Comparison of ENCODE assay signal across 25 cellular contexts in the genomic region with DNA sequence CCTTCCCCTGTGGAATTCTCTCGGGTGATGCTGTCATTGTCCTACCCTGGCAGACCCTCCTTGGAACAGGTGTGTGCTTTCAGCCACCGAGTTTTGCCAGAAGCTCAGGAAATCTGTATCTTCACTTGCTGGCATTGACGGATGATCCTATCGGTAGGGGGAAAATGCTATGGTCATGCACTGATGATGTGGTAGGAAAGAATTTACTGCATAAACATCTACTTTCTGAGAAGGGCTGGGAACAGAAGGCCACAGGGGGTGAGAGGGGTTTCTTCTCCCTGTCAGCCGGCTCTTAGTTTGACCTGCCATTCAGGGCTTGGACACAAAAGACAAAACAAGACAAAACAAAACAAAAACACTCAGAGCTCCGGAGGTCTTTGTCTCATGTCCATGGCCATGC. TPM values are rescaled to one million over a fixed set of nuclear protein-coding genes. Genes with fewer than 3 reads are reported as not detected.
A peak's percentile ranks its signal among the peaks of the same experiment; 100 is the strongest.
DNase-seq lines count a peak whose midpoint lies in the region; ATAC-seq and TF ChIP-seq lines count a peak whose summit lies in the region.
"Had no signal": no experiment of that assay in that cellular context is flagged by ENCODE, and none has a peak within 500 bp of the region (broad histone marks: within the 10 kb centered on the region; RNA-seq: fewer than 3 reads in every experiment).

No MANE protein-coding gene starts in this region.

- in situ Hi-C loops in Panc1 (cut with HindIII; ENCODE audit: low pct_unique_long_range_greater_than_20kb, low sequenced_read_pairs) = no loop called here

- no peak for ATAC-seq in CD8-positive, alpha-beta T cell
- 0 out of 2 replicates have a peak, but pooled peaks have one; percentile 10 for ATAC-seq in Panc1
- no peak for ATAC-seq in HG03378 (IDR thresholded peaks at IDR 0.05; ENCODE audit: unreplicated experiment)
- ATAC-seq in psoas muscle = no peak
- ATAC-seq: left ventricle myocardium superior had no signal

- CTCF ChIA-PET in CD8-positive, alpha-beta T cell (lab: Charles Lee) = interaction anchor here (1.1 to 1.7 kb wide), 2 partner anchors 21 to 68 kb away, joined by 3 to 9 read pairs; no protein-coding TSS in a partner anchor
- CTCF ChIA-PET in Panc1 (lab: Charles Lee) = no interaction called here

- H3K4me3 ChIP-seq in CD8-positive, alpha-beta T cell (ENCODE audit: low read depth, low read length) = no peak overlapping the region
- H3K4me3 ChIP-seq in Panc1 (ENCODE audit: low read depth in 2 of 2, low read length in 2 of 2) = no peak overlapping the region
- no peak overlapping the region for H3K4me3 ChIP-seq in fibroblast of lung (replicated peaks in 1 of 4; ENCODE audit: control extremely low read depth in 1 of 4, insufficient read depth in 1 of 4, low read depth in 3 of 4, low read length in 4 of 4)
- no peak overlapping the region for H3K4me3 ChIP-seq in neural progenitor cell
- no peak overlapping the region for H3K4me3 ChIP-seq in psoas muscle
- no peak overlapping the region for H3K4me3 ChIP-seq in foreskin fibroblast (ENCODE audit: low read depth in 1 of 2, low read length in 2 of 2)
- H3K4me3 ChIP-seq: esophagus squamous epithelium, Peyer's patch had no signal

- H2AFZ ChIP-seq in fibroblast of lung (ENCODE audit: low read length) = no peak overlapping the region
- no peak overlapping the region for H2AFZ ChIP-seq in neural progenitor cell (replicated peaks)

- no peak for DNase-seq in CD8-positive, alpha-beta T cell
- DNase-seq in Panc1 (ENCODE audit: low read depth, low spot score) = no peak
- peak; percentile 55 to 72 for DNase-seq in fibroblast of lung (ENCODE audit: low read depth in 2 of 2)
- peak; percentile 11 for DNase-seq in neural progenitor cell (ENCODE audit: low spot score)
- no peak for DNase-seq in psoas muscle
- DNase-seq in foreskin fibroblast = no peak
- DNase-seq in activated T-cell treated with anti-CD3 and anti-CD28 coated beads, Interleukin-2, amount 50 U/mL, for 24 hours = no peak
- DNase-seq: activated CD4-positive, alpha-beta T cell treated with anti-CD3 and anti-CD28 coated beads, Interleukin-2, amount 10 ng/mL, durations not matched to agents 7 days and 5 days; activated naive CD8-positive, alpha-beta T cell treated with anti-CD3 and anti-CD28 coated beads, Interleukin-2, amount 10 ng/mL, durations not matched to agents 7 days and 5 days; C1 segment of cervical spinal cord; DMS153; effector CD4-positive, alpha-beta T cell; esophagus squamous epithelium; GOT3; KG1; left ventricle myocardium superior; MV-4-11; NCI-H187 treated with DMSO at 0.1 percent for 48 hours; NCI-H2227 treated with DMSO at 0.1 percent for 48 hours; Peyer's patch; small intestine; T-helper 2 cell had no signal

- H3K79me2 ChIP-seq in fibroblast of lung (ENCODE audit: control insufficient read depth, insufficient read depth, low read length) (no peaks in the 10 kb centered on the region), neural progenitor cell (ENCODE audit: low read depth) (no peaks in the 10 kb centered on the region)

- H3K9ac ChIP-seq in fibroblast of lung (ENCODE audit: insufficient read depth, low read length) (no peak overlapping the region), neural progenitor cell (no peak overlapping the region)

- no peak overlapping the region for H3K4me2 ChIP-seq in fibroblast of lung (ENCODE audit: extremely low read depth, insufficient read depth, low read length)
- H3K4me2 ChIP-seq in neural progenitor cell = no peak overlapping the region

- POLR2A ChIA-PET in CD8-positive, alpha-beta T cell (lab: Charles Lee) = interaction anchor here (1.0 kb wide), 1 partner anchor 19 kb away, joined by 3 read pairs; no protein-coding TSS in a partner anchor
- POLR2A ChIA-PET in Panc1 (lab: Charles Lee) = interaction anchor here (0.7 kb wide), 1 partner anchor 177 kb away, joined by 6 read pairs; no protein-coding TSS in a partner anchor

- no peak for TF ChIP-seq CTCF in CD8-positive, alpha-beta T cell (IDR thresholded peaks at IDR 0.05)
- TF ChIP-seq CTCF in Panc1 (IDR thresholded peaks at IDR 0.05) (no peak), fibroblast of lung (conservative IDR thresholded peaks at IDR 0.05 in 1 of 2, IDR thresholded peaks at IDR 0.05 in 1 of 2; ENCODE audit: low read depth in 1 of 2, low read length in 2 of 2) (no peak), neural progenitor cell (IDR thresholded peaks at IDR 0.05) (no peak), psoas muscle (IDR thresholded peaks at IDR 0.05) (no peak), foreskin fibroblast (IDR thresholded peaks at IDR 0.05; ENCODE audit: low read depth, low read length) (no peak)

- H3K36me3 Mint-ChIP-seq in CD8-positive, alpha-beta T cell = no peaks in the 10 kb centered on the region
- no peaks in the 10 kb centered on the region for H3K36me3 Mint-ChIP-seq in neural progenitor cell
- H3K36me3 Mint-ChIP-seq in activated T-cell treated with anti-CD3 and anti-CD28 coated beads, Interleukin-2, amount 50 U/mL, for 24 hours (ENCODE audit: low read depth) = no peaks in the 10 kb centered on the region

- H3K27me3 ChIP-seq in CD8-positive, alpha-beta T cell (ENCODE audit: insufficient read depth, low read length) = no peaks in the 10 kb centered on the region
- H3K27me3 ChIP-seq in Panc1 (ENCODE audit: control insufficient read depth, insufficient read depth, low read length) (no peaks in the 10 kb centered on the region), fibroblast of lung (ENCODE audit: control insufficient read depth, insufficient read depth, low read length) (no peaks in the 10 kb centered on the region), neural progenitor cell (no peaks in the 10 kb centered on the region), psoas muscle (ENCODE audit: insufficient read depth in 3 of 3, low read length in 2 of 3) (peaks cover 0 to 4% (median 0%) of the 10 kb centered on the region in 3 donors)
- H3K27me3 ChIP-seq: Peyer's patch had no signal

- no peaks in the 10 kb centered on the region for H4K20me1 ChIP-seq in fibroblast of lung (ENCODE audit: control insufficient read depth, extremely low read depth, insufficient read depth, low read length)
- no peaks in the 10 kb centered on the region for H4K20me1 ChIP-seq in neural progenitor cell (ENCODE audit: low read depth)

- H3K27ac Mint-ChIP-seq in CD8-positive, alpha-beta T cell = peak overlapping the region; percentile 52
- H3K27ac Mint-ChIP-seq in neural progenitor cell = peak overlapping the region; percentile 14
- no peak overlapping the region for H3K27ac Mint-ChIP-seq in activated T-cell treated with anti-CD3 and anti-CD28 coated beads, Interleukin-2, amount 50 U/mL, for 24 hours
- H3K27ac Mint-ChIP-seq: activated CD4-positive, alpha-beta T cell treated with anti-CD3 and anti-CD28 coated beads, Interleukin-2, amount 10 ng/mL, durations not matched to agents 7 days and 5 days; activated naive CD8-positive, alpha-beta T cell treated with anti-CD3 and anti-CD28 coated beads, Interleukin-2, amount 10 ng/mL, durations not matched to agents 7 days and 5 days had no signal

- peaks cover 38% of the 10 kb centered on the region for H3K4me1 Mint-ChIP-seq in CD8-positive, alpha-beta T cell (ENCODE audit: low read depth)
- H3K4me1 Mint-ChIP-seq in neural progenitor cell = peaks cover 19% of the 10 kb centered on the region
- H3K4me1 Mint-ChIP-seq in activated T-cell treated with anti-CD3 and anti-CD28 coated beads, Interleukin-2, amount 50 U/mL, for 24 hours (ENCODE audit: low read depth) = peaks cover 28% of the 10 kb centered on the region

- intact Hi-C loops in CD8-positive, alpha-beta T cell (cut with DNase I, micrococcal nuclease) = no loop called here
- intact Hi-C loops in Panc1 (cut with micrococcal nuclease; ENCODE audit: unreplicated experiment) (no loop called here), psoas muscle (cut with DNase I) (no loop called here)

- no peaks in the 10 kb centered on the region for H3K9me3 ChIP-seq in CD8-positive, alpha-beta T cell (ENCODE audit: low read length)
- H3K9me3 ChIP-seq in Panc1 (ENCODE audit: control insufficient read depth, insufficient read depth, low read depth, low read length) (no peaks in the 10 kb centered on the region), fibroblast of lung (ENCODE audit: control insufficient read depth, insufficient read depth, low read depth, low read length) (no peaks in the 10 kb centered on the region), neural progenitor cell (ENCODE audit: low read depth) (no peaks in the 10 kb centered on the region), psoas muscle (no peaks in the 10 kb centered on the region)
- H3K9me3 ChIP-seq: esophagus squamous epithelium, Peyer's patch had no signal

- no peaks in the 10 kb centered on the region for H3K9me3 Mint-ChIP-seq in CD8-positive, alpha-beta T cell
- peaks cover 9% of the 10 kb centered on the region for H3K9me3 Mint-ChIP-seq in neural progenitor cell
- H3K9me3 Mint-ChIP-seq in activated T-cell treated with anti-CD3 and anti-CD28 coated beads, Interleukin-2, amount 50 U/mL, for 24 hours = no peaks in the 10 kb centered on the region
- H3K9me3 Mint-ChIP-seq: activated CD4-positive, alpha-beta T cell treated with anti-CD3 and anti-CD28 coated beads, Interleukin-2, amount 10 ng/mL, durations not matched to agents 7 days and 5 days; activated naive CD8-positive, alpha-beta T cell treated with anti-CD3 and anti-CD28 coated beads, Interleukin-2, amount 10 ng/mL, durations not matched to agents 7 days and 5 days had no signal

- H3F3A ChIP-seq in neural progenitor cell (ENCODE audit: low read depth) = no peaks in the 10 kb centered on the region

- peaks cover 39% of the 10 kb centered on the region for H3K4me1 ChIP-seq in CD8-positive, alpha-beta T cell (ENCODE audit: insufficient read depth, low read length)
- H3K4me1 ChIP-seq in Panc1 (ENCODE audit: control insufficient read depth, insufficient read depth, low read length) (no peaks in the 10 kb centered on the region), fibroblast of lung (ENCODE audit: control insufficient read depth, extremely low read depth, insufficient read depth, low read length) (no peaks in the 10 kb centered on the region), neural progenitor cell (no peaks in the 10 kb centered on the region), psoas muscle (no peaks in the 10 kb centered on the region)

- WGBS in psoas muscle, 3 donors = 28 to 36% (median 30%) methylated on average over 6 of the region's 6 CpGs

- no peak overlapping the region for H3K4me3 Mint-ChIP-seq in CD8-positive, alpha-beta T cell
- peak overlapping the region; percentile 30 for H3K4me3 Mint-ChIP-seq in neural progenitor cell
- no peak overlapping the region for H3K4me3 Mint-ChIP-seq in activated T-cell treated with anti-CD3 and anti-CD28 coated beads, Interleukin-2, amount 50 U/mL, for 24 hours
- H3K4me3 Mint-ChIP-seq: activated CD4-positive, alpha-beta T cell treated with anti-CD3 and anti-CD28 coated beads, Interleukin-2, amount 10 ng/mL, durations not matched to agents 7 days and 5 days; activated naive CD8-positive, alpha-beta T cell treated with anti-CD3 and anti-CD28 coated beads, Interleukin-2, amount 10 ng/mL, durations not matched to agents 7 days and 5 days; neural crest cell had no signal

- no peaks in the 10 kb centered on the region for H3K27me3 Mint-ChIP-seq in CD8-positive, alpha-beta T cell (ENCODE audit: low read depth)
- H3K27me3 Mint-ChIP-seq in neural progenitor cell (ENCODE audit: insufficient read depth, low read depth) = peaks cover 18% of the 10 kb centered on the region
- no peaks in the 10 kb centered on the region for H3K27me3 Mint-ChIP-seq in activated T-cell treated with anti-CD3 and anti-CD28 coated beads, Interleukin-2, amount 50 U/mL, for 24 hours
- H3K27me3 Mint-ChIP-seq: activated CD4-positive, alpha-beta T cell treated with anti-CD3 and anti-CD28 coated beads, Interleukin-2, amount 10 ng/mL, durations not matched to agents 7 days and 5 days had no signal

- BruUV-seq in Panc1 (replicated peaks; lab: Mats Ljungman, UMichigan) = no TSS peak

- no peaks in the 10 kb centered on the region for H3K36me3 ChIP-seq in CD8-positive, alpha-beta T cell (ENCODE audit: insufficient read depth, low read length)
- H3K36me3 ChIP-seq in Panc1 (ENCODE audit: control insufficient read depth, insufficient read depth, low read length) (no peaks in the 10 kb centered on the region), fibroblast of lung (ENCODE audit: control insufficient read depth, insufficient read depth, low read length) (no peaks in the 10 kb centered on the region), neural progenitor cell (no peaks in the 10 kb centered on the region), psoas muscle (ENCODE audit: insufficient read depth in 1 of 2, low read depth in 1 of 2) (no peaks in the 10 kb centered on the region)
- H3K36me3 ChIP-seq: esophagus squamous epithelium, Peyer's patch had no signal

- H3K27ac ChIP-seq in CD8-positive, alpha-beta T cell (ENCODE audit: low read depth, low read length) = no peak overlapping the region
- H3K27ac ChIP-seq in Panc1 (ENCODE audit: low read length) (no peak overlapping the region), fibroblast of lung (ENCODE audit: insufficient read depth, low read length) (no peak overlapping the region), neural progenitor cell (no peak overlapping the region), psoas muscle (no peak overlapping the region)
- H3K27ac ChIP-seq: esophagus squamous epithelium, Peyer's patch had no signal

RNA-seq across cellular contexts. Expression of a gene that starts 43.6 kb away (rescaled TPM):
- total RNA-seq in CD8-positive, alpha-beta T cell = 100 to 1,000 TPM; 114 to 117 TPM
- total RNA-seq in Panc1 (2021; ENCODE audit: unreplicated experiment) = 0.82 TPM
- 0.39 TPM for polyA plus RNA-seq in Panc1 (2012; ENCODE audit: insufficient read length)
- not detected in 2 replicates for total RNA-seq in fibroblast of lung
- polyA plus RNA-seq in fibroblast of lung = 0.02 and 0.07 TPM in 2 replicates
- 0.16 TPM in 1 of 2 replicates, not detected in the other for polyA plus RNA-seq in fibroblast of lung (2012)
- polyA minus RNA-seq in fibroblast of lung (ENCODE audit: low replicate concordance) = not detected in 2 replicates
- total RNA-seq in neural progenitor cell (ENCODE audit: low replicate concordance) = 0.75 and 0.87 TPM in 2 replicates
- under 1 TPM; 0.39 to 0.84 (median 0.49) TPM for total RNA-seq in psoas muscle
- under 1 TPM; 0.08 to 0.17 (median 0.08) TPM for polyA plus RNA-seq in psoas muscle
- total RNA-seq: SK-MEL-5 had no signal

Comparison
In these comparisons a context has a peak if more than half of its experiments do, and no peak if none do; other contexts are left out.
1. DNase-seq: peak in fibroblast of lung (2 of 2) and neural progenitor cell (single experiment); none in CD8-positive, alpha-beta T cell (0 of 7), Panc1 (single experiment), psoas muscle (0 of 2), foreskin fibroblast (0 of 2) and activated T-cell treated with anti-CD3 and anti-CD28 coated beads, Interleukin-2, amount 50 U/mL, for 24 hours (single experiment).
2. RNA of a gene that starts 43.6 kb away (total RNA-seq): 114 to 117 TPM in CD8-positive, alpha-beta T cell; 0.82 TPM in Panc1 (single experiment), 0.75 to 0.87 TPM in neural progenitor cell, 0.39 to 0.84 TPM in psoas muscle and not detected in fibroblast of lung; every median in the first group is over 10 times any median in the second.